22 cellular contexts compared by ENCODE assay signal in genomic region chr2:125935559-125935958, GRCh38.
A peak's percentile ranks its signal among the peaks of the same experiment; 100 is the strongest.
DNase-seq lines count a peak whose midpoint lies in the region; ATAC-seq, FAIRE-seq and TF ChIP-seq lines count a peak whose summit lies in the region.
"Had no signal": no experiment of that assay in that cellular context is flagged by ENCODE, and none has a peak within 500 bp of the region (broad histone marks: within the 10 kb centered on the region; RNA-seq: fewer than 3 reads in every experiment).

No MANE protein-coding gene starts in this region.

- no peak overlapping the region for H3K4me3 Mint-ChIP-seq in activated naive CD8-positive, alpha-beta T cell treated with anti-CD3 and anti-CD28 coated beads, Interleukin-2, amount 50 U/mL, for 24 hours
- H3K4me3 Mint-ChIP-seq: CD14-positive monocyte; CD4-positive, alpha-beta memory T cell had no signal

- WGBS in GM12878 (ENCODE audit: insufficient coverage, insufficient replicate concordance, low lambda C conversion rate, missing lambda C conversion rate): 0% methylated on average over 1 of the region's 2 CpGs

- TF ChIP-seq RAD21 in GM12878 (IDR thresholded peaks at IDR 0.05; ENCODE audit: insufficient read depth, low read depth, low read length): no peak

- POLR2A ChIA-PET in GM12878 (lab: Charles Lee): interaction anchor here (0.6 to 0.7 kb wide), 2 partner anchors 9 to 197 kb away, joined by 3 to 4 read pairs; no protein-coding TSS in a partner anchor

- in situ Hi-C loops in GM12878 (cut with MboI): no loop called here

- no peak for TF ChIP-seq EP300 in GM12878 (IDR thresholded peaks at IDR 0.05; ENCODE audit: borderline replicate concordance in 1 of 2, control insufficient read depth in 1 of 2, low read depth in 2 of 2, low read length in 2 of 2)

- CTCF ChIA-PET in GM12878 (lab: Yijun Ruan, JAX): interaction anchor here (0.5 kb wide), 1 partner anchor 1150 kb away, joined by 3 read pairs; no protein-coding TSS in a partner anchor

- no peak overlapping the region for H3K4me2 ChIP-seq in GM12878 (ENCODE audit: control insufficient read depth, insufficient read depth)
- H3K4me2 ChIP-seq: A549, BLaER1 had no signal

- no peaks in the 10 kb centered on the region for H3K36me3 Mint-ChIP-seq in activated naive CD8-positive, alpha-beta T cell treated with anti-CD3 and anti-CD28 coated beads, Interleukin-2, amount 50 U/mL, for 24 hours (ENCODE audit: low read depth)
- H3K36me3 Mint-ChIP-seq: CD14-positive monocyte; CD4-positive, alpha-beta memory T cell had no signal

- FAIRE-seq in GM12878 (lab: Jason Lieb, UNC): no peak
- FAIRE-seq: A549, K562 had no signal

- no peak overlapping the region for H3K4me3 ChIP-seq in GM12865 (ENCODE audit: low read depth, low read length)
- H3K4me3 ChIP-seq in GM12878: no peak overlapping the region
- no peak overlapping the region for H3K4me3 ChIP-seq in SJCRH30
- H3K4me3 ChIP-seq: A549, BLaER1, GM23248, HAP-1, K562 had no signal

- no peak for TF ChIP-seq POLR2A in GM12878 (IDR thresholded peaks at IDR 0.05; ENCODE audit: low read depth, low read length)

- no peak overlapping the region for H2AFZ ChIP-seq in GM12878 (ENCODE audit: control insufficient read depth, low read depth, low read length)
- H2AFZ ChIP-seq: GM23248 had no signal

- TF ChIP-seq CTCF in GM12865 (IDR thresholded peaks at IDR 0.05; ENCODE audit: insufficient read depth, low read depth, low read length, missing control alignments) (no peak), GM12878 (IDR thresholded peaks at IDR 0.05 in 2 of 3, conservative IDR thresholded peaks at IDR 0.05 in 1 of 3; ENCODE audit: control insufficient read depth in 2 of 3, extremely low read depth in 1 of 3, insufficient read depth in 1 of 3, low read depth in 3 of 3, low read length in 3 of 3) (no peak)

- H3K4me1 ChIP-seq in GM12878 (ENCODE audit: control insufficient read depth, insufficient read depth, low read length): no peaks in the 10 kb centered on the region
- H3K4me1 ChIP-seq in SJCRH30: no peaks in the 10 kb centered on the region
- H3K4me1 ChIP-seq: A549, BLaER1, HAP-1 had no signal

- no peaks in the 10 kb centered on the region for H3K27me3 ChIP-seq in GM12878 (replicated peaks in 1 of 2; ENCODE audit: control insufficient read depth in 2 of 2, insufficient read depth in 2 of 2, low read length in 1 of 2)
- H3K27me3 ChIP-seq in SJCRH30: no peaks in the 10 kb centered on the region
- H3K27me3 ChIP-seq: BLaER1 had no signal

- intact Hi-C loops in GM12878 (cut with micrococcal nuclease; ENCODE audit: unreplicated experiment): no loop called here

- ATAC-seq in GM21717 (IDR thresholded peaks at IDR 0.05; ENCODE audit: unreplicated experiment): peak; percentile 73
- ATAC-seq in HG02852 (IDR thresholded peaks at IDR 0.05; ENCODE audit: unreplicated experiment): peak; percentile 73
- peak; percentile 35 for ATAC-seq in GM12878
- ATAC-seq in activated naive CD8-positive, alpha-beta T cell treated with anti-CD3 and anti-CD28 coated beads, Interleukin-2, amount 50 U/mL, for 24 hours: no peak
- ATAC-seq in GM21515 (IDR thresholded peaks at IDR 0.05; ENCODE audit: unreplicated experiment): no peak
- ATAC-seq: A549, K562 had no signal

- H3K9me3 Mint-ChIP-seq in activated naive CD8-positive, alpha-beta T cell treated with anti-CD3 and anti-CD28 coated beads, Interleukin-2, amount 50 U/mL, for 24 hours: peaks cover 7% of the 10 kb centered on the region

- no peaks in the 10 kb centered on the region for H4K20me1 ChIP-seq in GM12878 (ENCODE audit: control insufficient read depth, insufficient read depth)
- H4K20me1 ChIP-seq: BLaER1 had no signal

- SMC1A ChIA-PET in GM12878 (lab: Charles Lee; ENCODE audit: uncharacterized antibody, unreplicated experiment): no interaction called here

- H3K9me3 ChIP-seq in GM12878 (replicated peaks; ENCODE audit: control insufficient read depth, insufficient read depth, low read length): no peaks in the 10 kb centered on the region
- H3K9me3 ChIP-seq in SJCRH30 (replicated peaks): no peaks in the 10 kb centered on the region
- H3K9me3 ChIP-seq: A549, BLaER1, HAP-1 had no signal

- H3K27ac Mint-ChIP-seq in activated naive CD8-positive, alpha-beta T cell treated with anti-CD3 and anti-CD28 coated beads, Interleukin-2, amount 50 U/mL, for 24 hours: no peak overlapping the region
- H3K27ac Mint-ChIP-seq: CD4-positive, alpha-beta memory T cell had no signal

- H3K27ac ChIP-seq in GM12878 (ENCODE audit: control insufficient read depth, insufficient read depth) (no peak overlapping the region), SJCRH30 (no peak overlapping the region)
- H3K27ac ChIP-seq: 22Rv1, A549, BLaER1, GM23248, HL-60 had no signal

- no TSS peak for BruUV-seq in GM12878 (replicated peaks; lab: Mats Ljungman, UMichigan)

- no peaks in the 10 kb centered on the region for H3K4me1 Mint-ChIP-seq in activated naive CD8-positive, alpha-beta T cell treated with anti-CD3 and anti-CD28 coated beads, Interleukin-2, amount 50 U/mL, for 24 hours
- H3K4me1 Mint-ChIP-seq: CD14-positive monocyte had no signal

- H3K79me2 ChIP-seq in GM12878 (ENCODE audit: control insufficient read depth, insufficient read depth, low read length): no peaks in the 10 kb centered on the region

- H3K9ac ChIP-seq in GM12878 (ENCODE audit: control insufficient read depth, insufficient read depth, low read length): no peak overlapping the region
- H3K9ac ChIP-seq: BLaER1, GM23248 had no signal

- H3K27me3 Mint-ChIP-seq in activated naive CD8-positive, alpha-beta T cell treated with anti-CD3 and anti-CD28 coated beads, Interleukin-2, amount 50 U/mL, for 24 hours: no peaks in the 10 kb centered on the region
- H3K27me3 Mint-ChIP-seq: CD4-positive, alpha-beta memory T cell had no signal

- RAD21 ChIA-PET in GM12878 (lab: Charles Lee; ENCODE audit: unreplicated experiment): no interaction called here

- DNase-seq in GM12865 (ENCODE audit: low read depth) (peak; percentile 77), GM12878 (ENCODE audit: low read depth, low spot score) (no peak), SJCRH30 (no peak), NAMALWA (ENCODE audit: low spot score) (no peak)
- no peak for DNase-seq in activated naive CD8-positive, alpha-beta T cell treated with anti-CD3 and anti-CD28 coated beads, Interleukin-2, amount 50 U/mL, for 24 hours
- DNase-seq: CD4-positive, alpha-beta memory T cell; DMS153; DMS79; GDM1; GM23248; IMR-90; Karpas-422 had no signal

- no peaks in the 10 kb centered on the region for H3K36me3 ChIP-seq in GM12878 (ENCODE audit: control insufficient read depth in 2 of 2, insufficient read depth in 2 of 2, low read length in 1 of 2)
- no peaks in the 10 kb centered on the region for H3K36me3 ChIP-seq in SJCRH30
- H3K36me3 ChIP-seq: BLaER1, HAP-1 had no signal

TF ChIP-seq in GM12878, 131 proteins besides CTCF, POLR2A, EP300 and RAD21:
- peak; percentile 66 for TF ChIP-seq JUNB (IDR thresholded peaks at IDR 0.05)
- TF ChIP-seq MYC (IDR thresholded peaks at IDR 0.05; ENCODE audit: insufficient read depth, insufficient read length, insufficient replicate concordance, low read length, severe bottlenecking): no peak
TF ChIP-seq in GM12878: peak in this region for 1.

Comparison
In these comparisons a context has a peak if more than half of its experiments do, and no peak if none do; other contexts are left out.
1. ATAC-seq: peak in GM21717 (single experiment), HG02852 (single experiment) and GM12878 (single experiment); none in activated naive CD8-positive, alpha-beta T cell treated with anti-CD3 and anti-CD28 coated beads, Interleukin-2, amount 50 U/mL, for 24 hours (single experiment) and GM21515 (single experiment).